In genomic region chr1:194084755-194085154, GRCh38 we compare ENCODE assay signal across 25 cellular contexts.
DNase-seq lines count a peak whose midpoint lies in the region; ATAC-seq and TF ChIP-seq lines count a peak whose summit lies in the region.
"Had no signal": no experiment of that assay in that cellular context is flagged by ENCODE, and none has a peak within 500 bp of the region (broad histone marks: within the 10 kb centered on the region; RNA-seq: fewer than 3 reads in every experiment).

No MANE protein-coding gene starts in this region.

- H3K23ac ChIP-seq in neuronal stem cell (ENCODE audit: low read depth, low read length, poor library complexity): no peak overlapping the region

- no peak overlapping the region for H3K14ac ChIP-seq in neuronal stem cell (ENCODE audit: low read length)

- no peak overlapping the region for H2AK5ac ChIP-seq in neuronal stem cell (ENCODE audit: low read depth, low read length)

- H3K4me1 ChIP-seq in neuronal stem cell (ENCODE audit: control insufficient read depth in 2 of 2, insufficient read depth in 1 of 2, low read depth in 1 of 2, low read length in 2 of 2): peaks cover 0 to 2% of the 10 kb centered on the region in 2 donors
- H3K4me1 ChIP-seq in mucosa of descending colon (ENCODE audit: low read depth): no peaks in the 10 kb centered on the region
- H3K4me1 ChIP-seq: BLaER1 had no signal

- no peak overlapping the region for H2BK12ac ChIP-seq in neuronal stem cell (ENCODE audit: low read length)

- no peak overlapping the region for H2BK120ac ChIP-seq in neuronal stem cell (ENCODE audit: low read depth, low read length)

- H3K27ac ChIP-seq in neuronal stem cell (replicated peaks; ENCODE audit: low read length): no peak overlapping the region
- H3K27ac ChIP-seq: BLaER1, HL-60, KMS-11 had no signal

- no peak overlapping the region for H3K18ac ChIP-seq in neuronal stem cell (ENCODE audit: low read length)

- H3K4me3 ChIP-seq in neuronal stem cell (ENCODE audit: low read length in 2 of 2) (no peak overlapping the region), mucosa of descending colon (no peak overlapping the region)
- H3K4me3 ChIP-seq: BLaER1 had no signal

- no CpG with 5 or more reads among the region's 3 CpGs for WGBS in neuronal stem cell (ENCODE audit: extremely low coverage in 2 of 2, insufficient read length in 2 of 2, insufficient replicate concordance in 1 of 2), 2 donors

- no peak overlapping the region for H3K4me2 ChIP-seq in neuronal stem cell (ENCODE audit: insufficient read depth, low read length, poor library complexity, severe bottlenecking)
- H3K4me2 ChIP-seq: BLaER1, KMS-11 had no signal

- no peak overlapping the region for H3K4ac ChIP-seq in neuronal stem cell (ENCODE audit: low read length)

- no peak overlapping the region for H4K8ac ChIP-seq in neuronal stem cell (ENCODE audit: low read depth, low read length)

- TF ChIP-seq CTCF in mucosa of descending colon (IDR thresholded peaks at IDR 0.05): no peak

- peak; percentile 1 for DNase-seq in NCI-H510A treated with DMSO at 0.1 percent for 48 hours (lab: John Stamatoyannopoulos, UW)
- no peak for DNase-seq in NCI-H510A (lab: John Stamatoyannopoulos, UW)
- no peak for DNase-seq in neuronal stem cell (ENCODE audit: low spot score)
- DNase-seq in mucosa of descending colon: no peak
- no peak for DNase-seq in NK-92 (lab: John Stamatoyannopoulos, UW; ENCODE audit: unreplicated experiment)
- no peak for DNase-seq in hypothalamus (lab: John Stamatoyannopoulos, UW)
- DNase-seq: 8988T; CD4-positive, CD25-positive, alpha-beta regulatory T cell; DMS153; DND-41; H7; NCI-H1048; NCI-H1417; NCI-H1694; NCI-H2029 treated with DMSO at 0.1 percent for 48 hours; NCI-H524; NCI-H748 treated with DMSO at 0.1 percent for 48 hours; NK-92 treated with Interleukin-12 subunit alpha and Interleukin-12 subunit beta, amount 100 ng/mL, for 24 hours; PC-3 had no signal

- no peaks in the 10 kb centered on the region for H3K27me3 ChIP-seq in neuronal stem cell (ENCODE audit: control insufficient read depth in 3 of 3, insufficient read depth in 3 of 3, low read depth in 1 of 3, low read length in 3 of 3)
- H3K27me3 ChIP-seq: BLaER1 had no signal

- intact Hi-C loops in mucosa of descending colon (cut with DNase I, micrococcal nuclease): no loop called here

- ATAC-seq in HG02852 (IDR thresholded peaks at IDR 0.05; ENCODE audit: unreplicated experiment): peak; percentile 53
- ATAC-seq in HG03442 (IDR thresholded peaks at IDR 0.05; ENCODE audit: unreplicated experiment): peak; percentile 40
- no peak for ATAC-seq in mucosa of descending colon
- ATAC-seq: PC-3, SK-N-SH treated with all-trans-retinoic acid at 6 μM for 48 hours had no signal

- peak overlapping the region; percentile 77 for H2AFZ ChIP-seq in neuronal stem cell (ENCODE audit: low read length)

- H3K36me3 ChIP-seq in neuronal stem cell (replicated peaks in 1 of 2; ENCODE audit: control insufficient read depth in 2 of 2, insufficient read depth in 2 of 2, low read length in 2 of 2) (no peaks in the 10 kb centered on the region), mucosa of descending colon (ENCODE audit: low read depth) (no peaks in the 10 kb centered on the region)
- H3K36me3 ChIP-seq: BLaER1 had no signal

- H3K79me1 ChIP-seq in neuronal stem cell (ENCODE audit: low read depth, low read length): no peaks in the 10 kb centered on the region

- no peak overlapping the region for H2BK15ac ChIP-seq in neuronal stem cell (ENCODE audit: low read length)

- H3K9me3 ChIP-seq in neuronal stem cell (replicated peaks in 1 of 2; ENCODE audit: control insufficient read depth in 2 of 2, insufficient read depth in 1 of 2, low read depth in 1 of 2, low read length in 2 of 2) (no peaks in the 10 kb centered on the region), mucosa of descending colon (no peaks in the 10 kb centered on the region)
- H3K9me3 ChIP-seq: BLaER1 had no signal

- no peak overlapping the region for H4K91ac ChIP-seq in neuronal stem cell (ENCODE audit: low read depth, low read length, poor library complexity)

- H3K9ac ChIP-seq in neuronal stem cell (ENCODE audit: low read depth, low read length, poor library complexity): no peak overlapping the region
- H3K9ac ChIP-seq: BLaER1, KMS-11 had no signal

- no peak overlapping the region for H2BK5ac ChIP-seq in neuronal stem cell (ENCODE audit: low read length)
